Comparison of ENCODE assay signal across 22 cellular contexts in the genomic region with DNA sequence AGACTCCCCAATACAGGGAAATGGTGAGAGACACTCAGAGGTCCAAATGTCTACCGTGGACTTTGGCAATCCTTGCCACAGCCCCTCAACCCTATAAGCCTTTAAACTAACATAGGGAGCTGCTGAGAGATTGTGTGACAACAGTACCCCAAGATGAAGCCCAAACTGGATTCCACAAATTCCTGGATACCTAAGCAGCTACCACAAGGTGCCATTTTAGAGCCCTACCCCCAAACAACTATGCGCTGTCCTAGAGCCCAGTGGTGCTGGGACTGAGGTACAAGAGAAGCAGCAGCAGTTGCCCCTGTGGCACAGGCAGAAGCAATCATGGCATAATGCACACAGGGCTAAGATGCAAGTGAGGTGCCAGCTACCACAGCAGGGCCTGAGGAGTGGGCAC. TPM values are rescaled to one million over a fixed set of nuclear protein-coding genes. Genes with fewer than 3 reads are reported as not detected.
"Had no signal": no experiment of that assay in that cellular context is flagged by ENCODE, and none has a peak within 500 bp of the region (broad histone marks: within the 10 kb centered on the region; RNA-seq: fewer than 3 reads in every experiment).

No MANE protein-coding gene starts in this region.

- H3K36me3 ChIP-seq: MG63, SJSA1 had no signal

- H3K4me3 ChIP-seq: MG63, SJSA1, SK-N-MC had no signal

- DNase-seq: Karpas-422, KBM-7, MG63, NCI-H1092, NCI-H1105 treated with DMSO at 0.1 percent for 48 hours, NCI-H1417 treated with DMSO at 0.1 percent for 48 hours, NCI-H146, NCI-H1694 treated with DMSO at 0.1 percent for 48 hours, NCI-H1930, NCI-H2081, NCI-H2107, NCI-H2227 treated with DMSO at 0.1 percent for 48 hours, NCI-H524, NCI-H526 treated with DMSO at 0.1 percent for 48 hours, NCI-H748 treated with DMSO at 0.1 percent for 48 hours, Right ventricle myocardium superior, RPMI8226, SIG-M5 had no signal

- H3K4me1 ChIP-seq: SJSA1 had no signal

- H3K27ac ChIP-seq: HL-60, SJSA1, SK-N-MC had no signal

- H3K9me3 ChIP-seq: MG63, SJSA1 had no signal

- H3K27me3 ChIP-seq: MG63, SJSA1 had no signal

RNA-seq across cellular contexts. Expression of a gene that starts 2.7 kb away (rescaled TPM):
- total RNA-seq: NCI-H460, Right ventricle myocardium superior, SJSA1 had no signal
